ENCODE assay signal across 32 cellular contexts in genomic region chr1:23124259-23125026, GRCh38. TPM values are rescaled to one million over a fixed set of nuclear protein-coding genes. Genes with fewer than 3 reads are reported as not detected.
DNase-seq lines count a peak whose midpoint lies in the region; ATAC-seq and TF ChIP-seq lines count a peak whose summit lies in the region.
"Had no signal": no experiment of that assay in that cellular context is flagged by ENCODE, and none has a peak within 500 bp of the region (broad histone marks: within the 10 kb centered on the region; RNA-seq: fewer than 3 reads in every experiment).

No MANE protein-coding gene starts in this region.

- peak overlapping the region in 1 of 11 experiments; percentile 2; a peak in 1 of 22 replicates for H3K27ac ChIP-seq in BLaER1 treated with 17β-estradiol and CSF1 and Interleukin-3, amounts not matched to agents 10 nM and 100 nM
- H3K27ac ChIP-seq in RWPE2 (ENCODE audit: poor library complexity, severe bottlenecking) (peak overlapping the region; percentile 80), brain microvascular endothelial cell (no peak overlapping the region)
- H3K27ac ChIP-seq: gastrocnemius medialis, left lung, sigmoid colon, suprapubic skin had no signal

- H4K20me1 ChIP-seq in BLaER1 treated with 17β-estradiol and CSF1 and Interleukin-3, amounts not matched to agents 10 nM and 100 nM = peaks cover 51 to 100% (median 100%) of the 10 kb centered on the region in 11 experiments; a peak in 21 of 22 replicates

- peaks cover 38 to 85% (median 73%) of the 10 kb centered on the region in 10 experiments for H3K4me1 ChIP-seq in BLaER1 treated with 17β-estradiol and CSF1 and Interleukin-3, amounts not matched to agents 10 nM and 100 nM
- peaks cover 77% of the 10 kb centered on the region for H3K4me1 ChIP-seq in RWPE2 (ENCODE audit: insufficient read depth, poor library complexity, severe bottlenecking)

- no peak overlapping the region for H3K27ac Mint-ChIP-seq in activated CD4-positive, alpha-beta T cell treated with anti-CD3 and anti-CD28 coated beads for 36 hours
- H3K27ac Mint-ChIP-seq in immature natural killer cell = peak overlapping the region in 4 of 6 donors; percentile 35 to 62 (median 49)
- H3K27ac Mint-ChIP-seq: activated B cell treated with CpG ODN at 0.5 μM for 24 hours; activated CD8-positive, alpha-beta T cell treated with anti-CD3 and anti-CD28 coated beads for 36 hours; activated naive CD8-positive, alpha-beta T cell; CD4-positive, alpha-beta T cell; dendritic cell treated with granulocyte-macrophage colony-stimulating factor and Interleukin-4, amounts not matched to agents 40 ng/mL and 50 ng/mL, for 4 days; progenitor cell of endocrine pancreas; stimulated activated memory B cell treated with anti-CD40 and anti-IgM and Interleukin-4, amounts not matched to agents 10 μg/mL and 1 μg/mL and 100 μg/mL, for 72 hours had no signal

- CTCF ChIA-PET in activated CD4-positive, alpha-beta T cell treated with anti-CD3 and anti-CD28 coated beads for 36 hours (lab: Charles Lee) = interaction anchor here (0.5 to 1.5 kb wide), 3 partner anchors 25 to 510 kb away, joined by 3 to 9 read pairs (median 7); no protein-coding TSS in a partner anchor

- H3K9me3 ChIP-seq in BLaER1 treated with 17β-estradiol and CSF1 and Interleukin-3, amounts not matched to agents 10 nM and 100 nM (replicated peaks in 1 of 11) = no peaks in the 10 kb centered on the region
- H3K9me3 ChIP-seq in RWPE2 (ENCODE audit: severe bottlenecking) = no peaks in the 10 kb centered on the region
- H3K9me3 ChIP-seq: gastrocnemius medialis, left lung, sigmoid colon, suprapubic skin had no signal

- peak overlapping the region; percentile 1 to 95 (median 33); a peak in 14 of 22 replicates for H3K4me2 ChIP-seq in BLaER1 treated with 17β-estradiol and CSF1 and Interleukin-3, amounts not matched to agents 10 nM and 100 nM

- no peaks in the 10 kb centered on the region for H3K27me3 ChIP-seq in BLaER1 treated with 17β-estradiol and CSF1 and Interleukin-3, amounts not matched to agents 10 nM and 100 nM
- H3K27me3 ChIP-seq in RWPE2 (ENCODE audit: insufficient read depth, poor library complexity, severe bottlenecking) = no peaks in the 10 kb centered on the region
- H3K27me3 ChIP-seq in brain microvascular endothelial cell (replicated peaks) = no peaks in the 10 kb centered on the region
- H3K27me3 ChIP-seq: gastrocnemius medialis, sigmoid colon, suprapubic skin had no signal

- peaks cover 35% of the 10 kb centered on the region for H3K4me1 Mint-ChIP-seq in activated CD4-positive, alpha-beta T cell treated with anti-CD3 and anti-CD28 coated beads for 36 hours
- H3K4me1 Mint-ChIP-seq in immature natural killer cell = peaks cover 15 to 45% of the 10 kb centered on the region in 2 donors

- no peak for DNase-seq in activated CD4-positive, alpha-beta T cell treated with anti-CD3 and anti-CD28 coated beads for 36 hours
- no peak for DNase-seq in activated CD4-positive, alpha-beta T cell treated with anti-CD3 and anti-CD28 coated beads, Interleukin-2, amount 50 U/mL, for 4 hours
- DNase-seq in RWPE2 (ENCODE audit: low spot score) (no peak), immature natural killer cell (no peak), NCI-H1436 (lab: John Stamatoyannopoulos, UW) (no peak), brain microvascular endothelial cell (no peak)
- DNase-seq: 8988T; activated B cell treated with CpG ODN at 0.5 μM for 24 hours; activated CD8-positive, alpha-beta T cell treated with anti-CD3 and anti-CD28 coated beads for 36 hours; CD4-positive, alpha-beta T cell; central memory CD4-positive, alpha-beta T cell; gastrocnemius medialis; hippocampal formation; IMR-90; left lung; mesendoderm; NCI-H1048; NCI-H187; NCI-H2171; NCI-H524; NK-92 treated with Interleukin-12 subunit alpha and Interleukin-12 subunit beta, amount 100 ng/mL, for 24 hours; SIG-M5; sigmoid colon; stimulated activated CD4-positive, alpha-beta T cell treated with anti-CD3 and anti-CD28 coated beads, Interleukin-4, amount 100 ng/mL, for 24 hours; SW 1271 had no signal

- in situ Hi-C loops in brain microvascular endothelial cell (cut with HindIII; ENCODE audit: low pct_ligation_motif_present, low sequenced_read_pairs) = no loop called here

- no peak overlapping the region for H3K4me3 ChIP-seq in BLaER1 treated with 17β-estradiol and CSF1 and Interleukin-3, amounts not matched to agents 10 nM and 100 nM
- no peak overlapping the region for H3K4me3 ChIP-seq in RWPE2 (ENCODE audit: severe bottlenecking)
- no peak overlapping the region for H3K4me3 ChIP-seq in brain microvascular endothelial cell (ENCODE audit: low read depth, low read length)
- H3K4me3 ChIP-seq: gastrocnemius medialis, left lung, sigmoid colon, suprapubic skin had no signal

- no peak overlapping the region for H3K4me3 Mint-ChIP-seq in activated CD4-positive, alpha-beta T cell treated with anti-CD3 and anti-CD28 coated beads for 36 hours
- H3K4me3 Mint-ChIP-seq in immature natural killer cell = no peak overlapping the region
- H3K4me3 Mint-ChIP-seq: activated B cell treated with CpG ODN at 0.5 μM for 24 hours; activated CD8-positive, alpha-beta T cell treated with anti-CD3 and anti-CD28 coated beads for 36 hours; activated naive CD8-positive, alpha-beta T cell; CD4-positive, alpha-beta T cell; dendritic cell treated with granulocyte-macrophage colony-stimulating factor and Interleukin-4, amounts not matched to agents 40 ng/mL and 50 ng/mL, for 4 days; stimulated activated memory B cell treated with anti-CD40 and anti-IgM and Interleukin-4, amounts not matched to agents 10 μg/mL and 1 μg/mL and 100 μg/mL, for 72 hours had no signal

- H3K36me3 ChIP-seq in BLaER1 treated with 17β-estradiol and CSF1 and Interleukin-3, amounts not matched to agents 10 nM and 100 nM = peaks cover 0 to 45% (median 21%) of the 10 kb centered on the region in 11 experiments; a peak in 15 of 22 replicates
- no peaks in the 10 kb centered on the region for H3K36me3 ChIP-seq in RWPE2 (ENCODE audit: low read depth)
- H3K36me3 ChIP-seq in brain microvascular endothelial cell (replicated peaks) = no peaks in the 10 kb centered on the region
- H3K36me3 ChIP-seq: gastrocnemius medialis, left lung, sigmoid colon, suprapubic skin had no signal

- POLR2A ChIA-PET in activated CD4-positive, alpha-beta T cell treated with anti-CD3 and anti-CD28 coated beads for 36 hours (lab: Charles Lee) = no interaction called here

- intact Hi-C loops in activated CD4-positive, alpha-beta T cell treated with anti-CD3 and anti-CD28 coated beads for 36 hours (cut with DNase I, micrococcal nuclease) = no loop called here

- TF ChIP-seq CTCF in RWPE2 (IDR thresholded peaks at IDR 0.05; ENCODE audit: poor library complexity, severe bottlenecking) = no peak
- TF ChIP-seq CTCF in brain microvascular endothelial cell (IDR thresholded peaks at IDR 0.05; ENCODE audit: low read depth, low read length, missing control alignments) = no peak

- peak; percentile 33 for ATAC-seq in activated CD4-positive, alpha-beta T cell treated with anti-CD3 and anti-CD28 coated beads for 36 hours
- ATAC-seq in RWPE2 (ENCODE audit: low read depth) = no peak
- ATAC-seq in SK-N-SH treated with all-trans-retinoic acid at 6 μM for 48 hours = no peak
- ATAC-seq: activated CD8-positive, alpha-beta T cell treated with anti-CD3 and anti-CD28 coated beads for 36 hours; gastrocnemius medialis; left lung; stimulated activated memory B cell treated with anti-CD40 and anti-IgM and Interleukin-4, amounts not matched to agents 10 μg/mL and 1 μg/mL and 100 μg/mL, for 72 hours had no signal

- no peak overlapping the region for H3K9ac ChIP-seq in BLaER1 treated with 17β-estradiol and CSF1 and Interleukin-3, amounts not matched to agents 10 nM and 100 nM

- H3K36me3 Mint-ChIP-seq in activated CD4-positive, alpha-beta T cell treated with anti-CD3 and anti-CD28 coated beads for 36 hours (ENCODE audit: low read depth) = no peaks in the 10 kb centered on the region
- H3K36me3 Mint-ChIP-seq in immature natural killer cell = peaks cover 2 to 6% (median 3%) of the 10 kb centered on the region in 3 donors
- H3K36me3 Mint-ChIP-seq: stimulated activated memory B cell treated with anti-CD40 and anti-IgM and Interleukin-4, amounts not matched to agents 10 μg/mL and 1 μg/mL and 100 μg/mL, for 72 hours had no signal

- H3K27me3 Mint-ChIP-seq in activated CD4-positive, alpha-beta T cell treated with anti-CD3 and anti-CD28 coated beads for 36 hours = no peaks in the 10 kb centered on the region
- no peaks in the 10 kb centered on the region for H3K27me3 Mint-ChIP-seq in immature natural killer cell (ENCODE audit: low read depth in 3 of 3)
- H3K27me3 Mint-ChIP-seq: activated B cell treated with CpG ODN at 0.5 μM for 24 hours; activated CD8-positive, alpha-beta T cell treated with anti-CD3 and anti-CD28 coated beads for 36 hours; activated naive CD8-positive, alpha-beta T cell; CD4-positive, alpha-beta T cell; dendritic cell treated with granulocyte-macrophage colony-stimulating factor and Interleukin-4, amounts not matched to agents 40 ng/mL and 50 ng/mL, for 4 days; progenitor cell of endocrine pancreas; stimulated activated memory B cell treated with anti-CD40 and anti-IgM and Interleukin-4, amounts not matched to agents 10 μg/mL and 1 μg/mL and 100 μg/mL, for 72 hours had no signal

- H3K9me3 Mint-ChIP-seq in activated CD4-positive, alpha-beta T cell treated with anti-CD3 and anti-CD28 coated beads for 36 hours (ENCODE audit: low read depth) = no peaks in the 10 kb centered on the region
- H3K9me3 Mint-ChIP-seq in immature natural killer cell = no peaks in the 10 kb centered on the region
- H3K9me3 Mint-ChIP-seq: activated B cell treated with CpG ODN at 0.5 μM for 24 hours; activated CD8-positive, alpha-beta T cell treated with anti-CD3 and anti-CD28 coated beads for 36 hours; CD4-positive, alpha-beta T cell; dendritic cell treated with granulocyte-macrophage colony-stimulating factor and Interleukin-4, amounts not matched to agents 40 ng/mL and 50 ng/mL, for 4 days; stimulated activated memory B cell treated with anti-CD40 and anti-IgM and Interleukin-4, amounts not matched to agents 10 μg/mL and 1 μg/mL and 100 μg/mL, for 72 hours had no signal

TF ChIP-seq in SK-N-SH treated with all-trans-retinoic acid at 6 μM for 48 hours, 23 proteins besides CTCF, POLR2A, EP300 and RAD21 (continues in another document):
- TF ChIP-seq ZNF565 (CRISPR knock-in tag; conservative IDR thresholded peaks at IDR 0.05; ENCODE audit: low read depth) (no peak), TCF4 (CRISPR knock-in tag; IDR thresholded peaks at IDR 0.05; ENCODE audit: borderline replicate concordance) (no peak), BACH2 (CRISPR knock-in tag; IDR thresholded peaks at IDR 0.05; ENCODE audit: borderline replicate concordance) (no peak), GLIS3 (CRISPR knock-in tag; IDR thresholded peaks at IDR 0.05) (no peak)

RNA-seq across cellular contexts. Expression of gene LUZP1, which starts 44.2 kb away (rescaled TPM):
- 10 to 100 TPM; 13.2 to 13.6 TPM for total RNA-seq in activated CD4-positive, alpha-beta T cell treated with anti-CD3 and anti-CD28 coated beads for 36 hours
- 10 to 100 TPM in 2 of 3 donors, 1 to 10 TPM in 1; 9.8 to 35.5 (median 13.8) TPM for polyA plus RNA-seq in immature natural killer cell
